In genomic region chr13:40230833-40231266, GRCh38 we compare ENCODE assay signal across 12 cellular contexts.
A peak's percentile ranks its signal among the peaks of the same experiment; 100 is the strongest.
DNase-seq lines count a peak whose midpoint lies in the region; ATAC-seq and TF ChIP-seq lines count a peak whose summit lies in the region.
"Had no signal": no experiment of that assay in that cellular context is flagged by ENCODE, and none has a peak within 500 bp of the region (broad histone marks: within the 10 kb centered on the region; RNA-seq: fewer than 3 reads in every experiment).

No MANE protein-coding gene starts in this region.

- TF ChIP-seq POLR2A in adrenal gland (IDR thresholded peaks at IDR 0.05): no peak
- no peak for TF ChIP-seq POLR2A in suprapubic skin (IDR thresholded peaks at IDR 0.05)

- H3K4me1 Mint-ChIP-seq in activated naive CD4-positive, alpha-beta T cell treated with anti-CD3 and anti-CD28 coated beads for 36 hours (ENCODE audit: low read depth): peaks cover 22% of the 10 kb centered on the region
- H3K4me1 Mint-ChIP-seq in activated CD8-positive, alpha-beta T cell treated with anti-CD3 and anti-CD28 coated beads for 36 hours (ENCODE audit: low read depth): peaks cover 20% of the 10 kb centered on the region
- H3K4me1 Mint-ChIP-seq: natural killer cell had no signal

- WGBS in adrenal gland, 4 donors: 4 to 17% (median 12%) methylated on average over 3 of the region's 3 CpGs
- WGBS in suprapubic skin: 20% methylated on average over 3 of the region's 3 CpGs

- H3K4me1 ChIP-seq in adrenal gland (replicated peaks in 1 of 2) (peaks cover 10 to 22% of the 10 kb centered on the region in 2 donors), left lung (no peaks in the 10 kb centered on the region), suprapubic skin (peaks cover 46% of the 10 kb centered on the region)

- CTCF ChIA-PET in activated naive CD4-positive, alpha-beta T cell treated with anti-CD3 and anti-CD28 coated beads for 36 hours (lab: Charles Lee): interaction anchor here (1.3 kb wide), 1 partner anchor 162 kb away, joined by 3 read pairs; no protein-coding TSS in a partner anchor
- CTCF ChIA-PET in activated CD8-positive, alpha-beta T cell treated with anti-CD3 and anti-CD28 coated beads for 36 hours (lab: Charles Lee): no interaction called here

- POLR2A ChIA-PET in activated CD8-positive, alpha-beta T cell treated with anti-CD3 and anti-CD28 coated beads for 36 hours (lab: Charles Lee): interaction anchor here (2.3 kb wide), 1 partner anchor 11 kb away, joined by 5 read pairs; no protein-coding TSS in a partner anchor

- intact Hi-C loops in activated naive CD4-positive, alpha-beta T cell treated with anti-CD3 and anti-CD28 coated beads for 36 hours (cut with micrococcal nuclease): no loop called here
- intact Hi-C loops in adrenal gland (cut with DNase I) (no loop called here), left lung (cut with DNase I) (no loop called here)
- intact Hi-C loops in activated CD8-positive, alpha-beta T cell treated with anti-CD3 and anti-CD28 coated beads for 36 hours (cut with micrococcal nuclease): no loop called here

- H3K9me3 Mint-ChIP-seq in activated naive CD4-positive, alpha-beta T cell treated with anti-CD3 and anti-CD28 coated beads for 36 hours: no peaks in the 10 kb centered on the region
- H3K9me3 Mint-ChIP-seq in activated CD8-positive, alpha-beta T cell treated with anti-CD3 and anti-CD28 coated beads for 36 hours: peaks cover 2% of the 10 kb centered on the region
- H3K9me3 Mint-ChIP-seq: endodermal cell, GM23338, natural killer cell had no signal

- TF ChIP-seq CTCF in adrenal gland (IDR thresholded peaks at IDR 0.05) (no peak), left lung (IDR thresholded peaks at IDR 0.05) (no peak), suprapubic skin (IDR thresholded peaks at IDR 0.05) (no peak)
- TF ChIP-seq CTCF in activated CD8-positive, alpha-beta T cell treated with anti-CD3 and anti-CD28 coated beads for 36 hours (IDR thresholded peaks at IDR 0.05): no peak

- no peak overlapping the region for H3K4me3 Mint-ChIP-seq in activated naive CD4-positive, alpha-beta T cell treated with anti-CD3 and anti-CD28 coated beads for 36 hours
- no peak overlapping the region for H3K4me3 Mint-ChIP-seq in activated CD8-positive, alpha-beta T cell treated with anti-CD3 and anti-CD28 coated beads for 36 hours
- H3K4me3 Mint-ChIP-seq: activated naive CD8-positive, alpha-beta T cell treated with anti-CD3 and anti-CD28 coated beads, Interleukin-2, amount 10 ng/mL, durations not matched to agents 7 days and 5 days; endodermal cell; GM23338; natural killer cell had no signal

- no peaks in the 10 kb centered on the region for H3K36me3 ChIP-seq in adrenal gland (replicated peaks in 1 of 2)
- no peaks in the 10 kb centered on the region for H3K36me3 ChIP-seq in left lung
- no peaks in the 10 kb centered on the region for H3K36me3 ChIP-seq in suprapubic skin

- H3K4me3 ChIP-seq in adrenal gland (no peak overlapping the region), left lung (no peak overlapping the region), suprapubic skin (no peak overlapping the region)
- H3K4me3 ChIP-seq: GM23338 had no signal

- peak; percentile 30 for ATAC-seq in left lung
- ATAC-seq in activated CD8-positive, alpha-beta T cell treated with anti-CD3 and anti-CD28 coated beads for 36 hours: no peak
- ATAC-seq: GM23338, natural killer cell had no signal

- H3K36me3 Mint-ChIP-seq in activated naive CD4-positive, alpha-beta T cell treated with anti-CD3 and anti-CD28 coated beads for 36 hours (ENCODE audit: low read depth): no peaks in the 10 kb centered on the region
- no peaks in the 10 kb centered on the region for H3K36me3 Mint-ChIP-seq in activated CD8-positive, alpha-beta T cell treated with anti-CD3 and anti-CD28 coated beads for 36 hours (ENCODE audit: low read depth)
- H3K36me3 Mint-ChIP-seq: natural killer cell had no signal

- no peak overlapping the region for H3K27ac Mint-ChIP-seq in activated naive CD4-positive, alpha-beta T cell treated with anti-CD3 and anti-CD28 coated beads for 36 hours
- H3K27ac Mint-ChIP-seq in activated CD8-positive, alpha-beta T cell treated with anti-CD3 and anti-CD28 coated beads for 36 hours: no peak overlapping the region
- H3K27ac Mint-ChIP-seq: activated naive CD8-positive, alpha-beta T cell treated with anti-CD3 and anti-CD28 coated beads, Interleukin-2, amount 10 ng/mL, durations not matched to agents 7 days and 5 days; endodermal cell; GM23338; natural killer cell had no signal

- no peaks in the 10 kb centered on the region for H3K27me3 Mint-ChIP-seq in activated naive CD4-positive, alpha-beta T cell treated with anti-CD3 and anti-CD28 coated beads for 36 hours (ENCODE audit: low read depth)
- H3K27me3 Mint-ChIP-seq in activated CD8-positive, alpha-beta T cell treated with anti-CD3 and anti-CD28 coated beads for 36 hours: no peaks in the 10 kb centered on the region
- H3K27me3 Mint-ChIP-seq: activated naive CD8-positive, alpha-beta T cell treated with anti-CD3 and anti-CD28 coated beads, Interleukin-2, amount 10 ng/mL, durations not matched to agents 7 days and 5 days had no signal

- H3K27ac ChIP-seq in adrenal gland (peak overlapping the region in 3 of 5 donors; percentile 35 to 63 (median 57)), left lung (peak overlapping the region in 1 of 2 donors; percentile 23), suprapubic skin (peak overlapping the region; percentile 2), caudate nucleus (ENCODE audit: low read depth, low read length) (no peak overlapping the region)

- H3K9me3 ChIP-seq in adrenal gland (replicated peaks in 1 of 3) (no peaks in the 10 kb centered on the region), left lung (no peaks in the 10 kb centered on the region), suprapubic skin (no peaks in the 10 kb centered on the region)

- H3K27me3 ChIP-seq in adrenal gland: no peaks in the 10 kb centered on the region
- H3K27me3 ChIP-seq in left lung: no peaks in the 10 kb centered on the region
- H3K27me3 ChIP-seq in suprapubic skin: no peaks in the 10 kb centered on the region

- TF ChIP-seq EP300 in suprapubic skin (IDR thresholded peaks at IDR 0.05): no peak

- DNase-seq in activated naive CD4-positive, alpha-beta T cell treated with anti-CD3 and anti-CD28 coated beads for 36 hours: peak; percentile 30
- no peak for DNase-seq in activated naive CD4-positive, alpha-beta T cell (lab: John Stamatoyannopoulos, UW)
- DNase-seq in adrenal gland (peak in 4 of 7 donors; percentile 34 to 52 (median 44)), left lung (no peak), suprapubic skin (ENCODE audit: low spot score in 2 of 2) (no peak), CD1c-positive myeloid dendritic cell (ENCODE audit: extremely low spot score) (no peak), caudate nucleus (lab: John Stamatoyannopoulos, UW) (no peak)
- no peak for DNase-seq in activated CD8-positive, alpha-beta T cell treated with anti-CD3 and anti-CD28 coated beads for 36 hours
- DNase-seq: activated naive CD8-positive, alpha-beta T cell treated with anti-CD3 and anti-CD28 coated beads, Interleukin-2, amount 10 ng/mL, durations not matched to agents 7 days and 5 days; endodermal cell; natural killer cell had no signal

Comparison
In these comparisons a context has a peak if more than half of its experiments do, and no peak if none do; other contexts are left out.
1. DNase-seq: peak in activated naive CD4-positive, alpha-beta T cell treated with anti-CD3 and anti-CD28 coated beads for 36 hours (single experiment) and adrenal gland (4 of 7); none in activated naive CD4-positive, alpha-beta T cell (0 of 4), left lung (0 of 2), suprapubic skin (0 of 2), CD1c-positive myeloid dendritic cell (single experiment), activated CD8-positive, alpha-beta T cell treated with anti-CD3 and anti-CD28 coated beads for 36 hours (single experiment) and caudate nucleus (0 of 61).